ENCODE assay signal across 6 cellular contexts in genomic region chr15:40323953-40324937, GRCh38. TPM values are rescaled to one million over a fixed set of nuclear protein-coding genes. Genes with fewer than 3 reads are reported as not detected.
DNase-seq lines count a peak whose midpoint lies in the region; ATAC-seq and TF ChIP-seq lines count a peak whose summit lies in the region.

No MANE protein-coding gene starts in this region.

- no peaks in the 10 kb centered on the region for H4K20me1 ChIP-seq in OCI-LY7 (ENCODE audit: insufficient read depth, low read length)

- DNase-seq in NCI-H1092 treated with DMSO at 0.1 percent for 48 hours (lab: John Stamatoyannopoulos, UW): peak; percentile 4
- DNase-seq in NCI-H1092 (lab: John Stamatoyannopoulos, UW): no peak
- DNase-seq in OCI-LY7 (ENCODE audit: low spot score): no peak
- no peak for DNase-seq in fibroblast of pulmonary artery (ENCODE audit: low read depth)
- DNase-seq in stimulated activated naive B cell treated with anti-CD40 and anti-IgM and Interleukin-4, amounts not matched to agents 10 μg/mL and 1 μg/mL and 100 μg/mL, for 72 hours: no peak
- no peak for DNase-seq in NCI-H2107 treated with DMSO at 0.1 percent for 48 hours (lab: John Stamatoyannopoulos, UW; ENCODE audit: unreplicated experiment)

- TF ChIP-seq CTCF in OCI-LY7 (conservative IDR thresholded peaks at IDR 0.05; ENCODE audit: low read length) (no peak), fibroblast of pulmonary artery (IDR thresholded peaks at IDR 0.05; ENCODE audit: low read length, missing control alignments) (no peak)

- no TSS peak for BruUV-seq in OCI-LY7 (replicated peaks; lab: Mats Ljungman, UMichigan)

- no peaks in the 10 kb centered on the region for H3K9me3 Mint-ChIP-seq in stimulated activated naive B cell treated with anti-CD40 and anti-IgM and Interleukin-4, amounts not matched to agents 10 μg/mL and 1 μg/mL and 100 μg/mL, for 72 hours

- H3K36me3 ChIP-seq in OCI-LY7 (ENCODE audit: insufficient read depth, low read length): no peaks in the 10 kb centered on the region

- intact Hi-C loops in OCI-LY7 (cut with micrococcal nuclease; ENCODE audit: unreplicated experiment): loop anchor here (1.0 to 5.0 kb wide), 3 partner anchors 98 to 542 kb away; partner anchors contain the start of gene FSIP1

- H3K27me3 Mint-ChIP-seq in stimulated activated naive B cell treated with anti-CD40 and anti-IgM and Interleukin-4, amounts not matched to agents 10 μg/mL and 1 μg/mL and 100 μg/mL, for 72 hours: peaks cover 0 to 6% of the 10 kb centered on the region in 2 donors

- peak overlapping the region; percentile 61 for H3K4me2 ChIP-seq in OCI-LY7 (ENCODE audit: low read length)

- no peak overlapping the region for H2AFZ ChIP-seq in OCI-LY7 (ENCODE audit: low read length)

- H3K79me2 ChIP-seq in OCI-LY7 (ENCODE audit: insufficient read depth, low read depth, low read length): no peaks in the 10 kb centered on the region

- H3K4me3 ChIP-seq in OCI-LY7 (ENCODE audit: low read depth, low read length, poor library complexity, severe bottlenecking): peak overlapping the region; percentile 65
- peak overlapping the region; percentile 67 for H3K4me3 ChIP-seq in fibroblast of pulmonary artery (replicated peaks; ENCODE audit: low read depth, low read length)

- no peaks in the 10 kb centered on the region for H3K9me2 ChIP-seq in OCI-LY7 (ENCODE audit: insufficient read depth, low read length)

- peaks cover 7 to 15% of the 10 kb centered on the region in 2 donors for H3K36me3 Mint-ChIP-seq in stimulated activated naive B cell treated with anti-CD40 and anti-IgM and Interleukin-4, amounts not matched to agents 10 μg/mL and 1 μg/mL and 100 μg/mL, for 72 hours

- H3K4me1 Mint-ChIP-seq in stimulated activated naive B cell treated with anti-CD40 and anti-IgM and Interleukin-4, amounts not matched to agents 10 μg/mL and 1 μg/mL and 100 μg/mL, for 72 hours: peaks cover 21 to 57% of the 10 kb centered on the region in 2 donors

- H3K27ac ChIP-seq in OCI-LY7 (ENCODE audit: low read depth, low read length, poor library complexity, severe bottlenecking): no peak overlapping the region

- H3K9me3 ChIP-seq in OCI-LY7 (ENCODE audit: low read length): no peaks in the 10 kb centered on the region

- CTCF ChIA-PET in OCI-LY7 (lab: Charles Lee; ENCODE audit: unreplicated experiment): interaction anchor here (1.0 kb wide), 1 partner anchor 14 kb away, joined by 4 read pairs; no protein-coding TSS in a partner anchor

- H3K4me1 ChIP-seq in OCI-LY7 (ENCODE audit: insufficient read depth, low read length, poor library complexity, severe bottlenecking): peaks cover 6% of the 10 kb centered on the region

- POLR2A ChIA-PET in OCI-LY7 (lab: Charles Lee): interaction anchor here (0.7 kb wide), 1 partner anchor 133 kb away, joined by 3 read pairs; no protein-coding TSS in a partner anchor

- H3K4me3 Mint-ChIP-seq in stimulated activated naive B cell treated with anti-CD40 and anti-IgM and Interleukin-4, amounts not matched to agents 10 μg/mL and 1 μg/mL and 100 μg/mL, for 72 hours: peak overlapping the region; percentile 73 to 76

- ATAC-seq in stimulated activated naive B cell treated with anti-CD40 and anti-IgM and Interleukin-4, amounts not matched to agents 10 μg/mL and 1 μg/mL and 100 μg/mL, for 72 hours (replicated peaks): peak; percentile 17 to 27

- H3K27ac Mint-ChIP-seq in stimulated activated naive B cell treated with anti-CD40 and anti-IgM and Interleukin-4, amounts not matched to agents 10 μg/mL and 1 μg/mL and 100 μg/mL, for 72 hours: peak overlapping the region; percentile 62

RNA-seq across cellular contexts. Expression of gene INAFM2, which starts 0.8 kb away (rescaled TPM):
- total RNA-seq in OCI-LY7 (2014; rRNA removed; shearing (Covaris generic)): 1.1 and 3.3 TPM in 2 replicates
- total RNA-seq in OCI-LY7 (2022): 4.4 and 5.3 TPM in 2 replicates

RNA-seq across cellular contexts. Expression of gene CCDC9B, which starts 16.5 kb away (rescaled TPM):
- 0.15 TPM in 1 of 2 replicates, not detected in the other for total RNA-seq in OCI-LY7 (2014; rRNA removed; shearing (Covaris generic))
- total RNA-seq in OCI-LY7 (2022): 1.4 TPM in 2 replicates

RNA-seq across cellular contexts. Expression of gene PLCB2, which starts 16.5 kb away (rescaled TPM):
- not detected in 2 replicates for total RNA-seq in OCI-LY7 (2014; rRNA removed; shearing (Covaris generic))
- total RNA-seq in OCI-LY7 (2022): 9.2 and 9.6 TPM in 2 replicates

RNA-seq across cellular contexts. Expression of gene PHGR1, which starts 26.6 kb away (rescaled TPM):
- not detected in 2 replicates for total RNA-seq in OCI-LY7 (2014; rRNA removed; shearing (Covaris generic))
- total RNA-seq in OCI-LY7 (2022): not detected in 2 replicates

RNA-seq across cellular contexts. Expression of gene DISP2, which starts 33.8 kb away (rescaled TPM):
- 0.03 and 0.08 TPM in 2 replicates for total RNA-seq in OCI-LY7 (2014; rRNA removed; shearing (Covaris generic))
- total RNA-seq in OCI-LY7 (2022): 0.25 and 0.26 TPM in 2 replicates
